Comparison of ENCODE assay signal across 1 cellular context in the genomic region with DNA sequence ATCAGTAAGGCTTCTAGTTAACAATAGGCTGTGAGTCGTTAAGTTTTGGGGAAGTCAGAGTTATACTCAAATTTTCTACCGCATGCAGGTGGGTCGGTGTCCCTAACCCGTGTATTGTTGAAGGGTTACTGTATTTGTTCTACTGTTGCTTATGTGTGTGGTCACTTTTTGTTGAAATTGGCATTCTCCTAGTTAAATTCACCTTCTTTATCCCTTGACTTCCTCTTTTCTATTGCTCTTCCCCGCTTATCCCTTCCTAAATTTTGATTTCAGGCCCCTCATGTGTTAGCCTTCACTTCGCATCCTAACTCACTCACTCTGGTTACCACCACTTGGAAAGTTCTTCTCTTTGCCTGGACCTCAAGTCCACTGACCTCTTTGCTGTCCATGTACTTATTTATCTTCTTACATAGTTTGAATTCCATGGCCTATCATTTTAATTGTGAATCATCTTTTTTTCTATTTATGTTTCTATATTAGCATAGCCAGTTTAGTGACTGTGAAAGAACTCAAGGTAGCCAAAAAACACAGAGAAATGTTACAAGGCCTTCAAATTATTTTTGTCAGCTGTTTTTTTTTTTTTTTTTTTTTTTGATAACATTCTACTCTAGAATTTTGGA.
TF ChIP-seq lines count a peak whose summit lies in the region.

No MANE protein-coding gene starts in this region.

TF ChIP-seq in IMR-90, 13 proteins besides CTCF, POLR2A, EP300 and RAD21:
- TF ChIP-seq MXI1 (IDR thresholded peaks at IDR 0.05; ENCODE audit: borderline replicate concordance, low read depth, low read length) (no peak), SMC3 (IDR thresholded peaks at IDR 0.05; ENCODE audit: low read depth, low read length) (no peak), CHD1 (IDR thresholded peaks at IDR 0.05; ENCODE audit: low read depth, low read length) (no peak), MAZ (IDR thresholded peaks at IDR 0.05; ENCODE audit: borderline replicate concordance, low read depth, low read length) (no peak), CEBPB (IDR thresholded peaks at IDR 0.05; ENCODE audit: low read depth, low read length) (no peak), MAFK (IDR thresholded peaks at IDR 0.05; ENCODE audit: low read depth, low read length) (no peak), RFX5 (IDR thresholded peaks at IDR 0.05; ENCODE audit: low read depth, low read length) (no peak), NFE2L2 (IDR thresholded peaks at IDR 0.05; ENCODE audit: low read depth, low read length) (no peak), RCOR1 (IDR thresholded peaks at IDR 0.05; ENCODE audit: insufficient replicate concordance, low read length) (no peak), BHLHE40 (IDR thresholded peaks at IDR 0.05; ENCODE audit: low read depth, low read length) (no peak)
- TF ChIP-seq, protein P1, sequence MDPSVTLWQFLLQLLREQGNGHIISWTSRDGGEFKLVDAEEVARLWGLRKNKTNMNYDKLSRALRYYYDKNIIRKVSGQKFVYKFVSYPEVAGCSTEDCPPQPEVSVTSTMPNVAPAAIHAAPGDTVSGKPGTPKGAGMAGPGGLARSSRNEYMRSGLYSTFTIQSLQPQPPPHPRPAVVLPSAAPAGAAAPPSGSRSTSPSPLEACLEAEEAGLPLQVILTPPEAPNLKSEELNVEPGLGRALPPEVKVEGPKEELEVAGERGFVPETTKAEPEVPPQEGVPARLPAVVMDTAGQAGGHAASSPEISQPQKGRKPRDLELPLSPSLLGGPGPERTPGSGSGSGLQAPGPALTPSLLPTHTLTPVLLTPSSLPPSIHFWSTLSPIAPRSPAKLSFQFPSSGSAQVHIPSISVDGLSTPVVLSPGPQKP (IDR thresholded peaks at IDR 0.05; ENCODE audit: borderline replicate concordance, low read depth, low read length), result no peak
- TF ChIP-seq, protein P2, sequence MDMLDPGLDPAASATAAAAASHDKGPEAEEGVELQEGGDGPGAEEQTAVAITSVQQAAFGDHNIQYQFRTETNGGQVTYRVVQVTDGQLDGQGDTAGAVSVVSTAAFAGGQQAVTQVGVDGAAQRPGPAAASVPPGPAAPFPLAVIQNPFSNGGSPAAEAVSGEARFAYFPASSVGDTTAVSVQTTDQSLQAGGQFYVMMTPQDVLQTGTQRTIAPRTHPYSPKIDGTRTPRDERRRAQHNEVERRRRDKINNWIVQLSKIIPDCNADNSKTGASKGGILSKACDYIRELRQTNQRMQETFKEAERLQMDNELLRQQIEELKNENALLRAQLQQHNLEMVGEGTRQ (IDR thresholded peaks at IDR 0.05; ENCODE audit: low read depth, low read length), result no peak
